In the genomic region with DNA sequence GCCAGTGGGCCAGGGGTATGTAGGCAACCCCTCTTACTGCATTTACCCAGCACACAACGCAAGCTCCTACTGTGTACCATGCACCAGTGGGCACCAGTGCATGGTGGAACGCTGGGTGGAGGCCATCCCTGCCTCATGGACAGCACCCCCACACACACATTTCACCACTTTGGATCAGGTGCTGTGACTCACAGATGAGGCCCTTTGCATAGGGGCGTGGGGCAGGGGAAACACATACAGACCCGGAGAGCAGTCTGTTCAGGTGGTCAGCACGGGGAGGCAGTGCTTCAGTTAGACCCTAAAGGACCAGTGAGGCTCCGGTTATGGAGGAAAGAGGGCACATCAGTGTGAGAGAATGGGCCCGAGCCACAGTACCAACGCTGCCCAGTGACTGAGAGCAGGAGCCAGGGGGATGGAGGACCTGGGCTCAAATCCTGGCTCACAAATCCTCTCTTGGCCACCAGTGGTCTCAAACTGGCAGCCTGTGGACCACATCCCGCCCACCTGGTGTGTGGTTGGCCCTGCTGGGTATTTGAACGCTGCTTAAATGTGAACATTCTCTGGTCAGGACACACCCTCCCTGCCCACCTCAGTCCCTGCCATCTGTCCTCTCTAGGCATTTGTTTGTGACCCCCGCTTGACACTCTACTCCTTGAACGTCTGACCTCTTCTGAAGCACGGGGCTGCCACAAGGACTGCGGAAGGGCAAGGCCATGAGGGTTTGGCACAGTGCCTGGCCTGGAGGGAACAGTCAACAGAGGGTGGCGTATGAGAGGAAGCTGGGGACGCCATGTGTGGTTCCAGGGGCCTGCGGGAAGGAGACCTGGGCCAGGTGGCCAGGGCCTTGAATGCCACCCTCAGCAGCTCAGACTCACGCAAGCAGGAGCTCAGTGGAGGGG, we compare ENCODE assay signal across 1 cellular context.
TF ChIP-seq lines count a peak whose summit lies in the region.

No MANE protein-coding gene starts in this region.

TF ChIP-seq in HepG2, 621 proteins besides CTCF, POLR2A, EP300 and RAD21 (continued from another document):
- no peak for TF ChIP-seq RERE (CRISPR knock-in tag; IDR thresholded peaks at IDR 0.05; ENCODE audit: low read depth)
- TF ChIP-seq ZNF530 (CRISPR knock-in tag; IDR thresholded peaks at IDR 0.05; ENCODE audit: low read depth): no peak
- TF ChIP-seq SNAPC4 (CRISPR knock-in tag; IDR thresholded peaks at IDR 0.05): no peak
- no peak for TF ChIP-seq NRL (CRISPR knock-in tag; IDR thresholded peaks at IDR 0.05; ENCODE audit: borderline replicate concordance)
- TF ChIP-seq SMAD3 (CRISPR knock-in tag; IDR thresholded peaks at IDR 0.05): no peak
- no peak for TF ChIP-seq ZNF775 (CRISPR knock-in tag; IDR thresholded peaks at IDR 0.05; ENCODE audit: borderline replicate concordance)
- TF ChIP-seq ZFP37 (CRISPR knock-in tag; IDR thresholded peaks at IDR 0.05; ENCODE audit: borderline replicate concordance): no peak
- TF ChIP-seq PHF8 (CRISPR knock-in tag; IDR thresholded peaks at IDR 0.05): no peak
- TF ChIP-seq, protein P1, sequence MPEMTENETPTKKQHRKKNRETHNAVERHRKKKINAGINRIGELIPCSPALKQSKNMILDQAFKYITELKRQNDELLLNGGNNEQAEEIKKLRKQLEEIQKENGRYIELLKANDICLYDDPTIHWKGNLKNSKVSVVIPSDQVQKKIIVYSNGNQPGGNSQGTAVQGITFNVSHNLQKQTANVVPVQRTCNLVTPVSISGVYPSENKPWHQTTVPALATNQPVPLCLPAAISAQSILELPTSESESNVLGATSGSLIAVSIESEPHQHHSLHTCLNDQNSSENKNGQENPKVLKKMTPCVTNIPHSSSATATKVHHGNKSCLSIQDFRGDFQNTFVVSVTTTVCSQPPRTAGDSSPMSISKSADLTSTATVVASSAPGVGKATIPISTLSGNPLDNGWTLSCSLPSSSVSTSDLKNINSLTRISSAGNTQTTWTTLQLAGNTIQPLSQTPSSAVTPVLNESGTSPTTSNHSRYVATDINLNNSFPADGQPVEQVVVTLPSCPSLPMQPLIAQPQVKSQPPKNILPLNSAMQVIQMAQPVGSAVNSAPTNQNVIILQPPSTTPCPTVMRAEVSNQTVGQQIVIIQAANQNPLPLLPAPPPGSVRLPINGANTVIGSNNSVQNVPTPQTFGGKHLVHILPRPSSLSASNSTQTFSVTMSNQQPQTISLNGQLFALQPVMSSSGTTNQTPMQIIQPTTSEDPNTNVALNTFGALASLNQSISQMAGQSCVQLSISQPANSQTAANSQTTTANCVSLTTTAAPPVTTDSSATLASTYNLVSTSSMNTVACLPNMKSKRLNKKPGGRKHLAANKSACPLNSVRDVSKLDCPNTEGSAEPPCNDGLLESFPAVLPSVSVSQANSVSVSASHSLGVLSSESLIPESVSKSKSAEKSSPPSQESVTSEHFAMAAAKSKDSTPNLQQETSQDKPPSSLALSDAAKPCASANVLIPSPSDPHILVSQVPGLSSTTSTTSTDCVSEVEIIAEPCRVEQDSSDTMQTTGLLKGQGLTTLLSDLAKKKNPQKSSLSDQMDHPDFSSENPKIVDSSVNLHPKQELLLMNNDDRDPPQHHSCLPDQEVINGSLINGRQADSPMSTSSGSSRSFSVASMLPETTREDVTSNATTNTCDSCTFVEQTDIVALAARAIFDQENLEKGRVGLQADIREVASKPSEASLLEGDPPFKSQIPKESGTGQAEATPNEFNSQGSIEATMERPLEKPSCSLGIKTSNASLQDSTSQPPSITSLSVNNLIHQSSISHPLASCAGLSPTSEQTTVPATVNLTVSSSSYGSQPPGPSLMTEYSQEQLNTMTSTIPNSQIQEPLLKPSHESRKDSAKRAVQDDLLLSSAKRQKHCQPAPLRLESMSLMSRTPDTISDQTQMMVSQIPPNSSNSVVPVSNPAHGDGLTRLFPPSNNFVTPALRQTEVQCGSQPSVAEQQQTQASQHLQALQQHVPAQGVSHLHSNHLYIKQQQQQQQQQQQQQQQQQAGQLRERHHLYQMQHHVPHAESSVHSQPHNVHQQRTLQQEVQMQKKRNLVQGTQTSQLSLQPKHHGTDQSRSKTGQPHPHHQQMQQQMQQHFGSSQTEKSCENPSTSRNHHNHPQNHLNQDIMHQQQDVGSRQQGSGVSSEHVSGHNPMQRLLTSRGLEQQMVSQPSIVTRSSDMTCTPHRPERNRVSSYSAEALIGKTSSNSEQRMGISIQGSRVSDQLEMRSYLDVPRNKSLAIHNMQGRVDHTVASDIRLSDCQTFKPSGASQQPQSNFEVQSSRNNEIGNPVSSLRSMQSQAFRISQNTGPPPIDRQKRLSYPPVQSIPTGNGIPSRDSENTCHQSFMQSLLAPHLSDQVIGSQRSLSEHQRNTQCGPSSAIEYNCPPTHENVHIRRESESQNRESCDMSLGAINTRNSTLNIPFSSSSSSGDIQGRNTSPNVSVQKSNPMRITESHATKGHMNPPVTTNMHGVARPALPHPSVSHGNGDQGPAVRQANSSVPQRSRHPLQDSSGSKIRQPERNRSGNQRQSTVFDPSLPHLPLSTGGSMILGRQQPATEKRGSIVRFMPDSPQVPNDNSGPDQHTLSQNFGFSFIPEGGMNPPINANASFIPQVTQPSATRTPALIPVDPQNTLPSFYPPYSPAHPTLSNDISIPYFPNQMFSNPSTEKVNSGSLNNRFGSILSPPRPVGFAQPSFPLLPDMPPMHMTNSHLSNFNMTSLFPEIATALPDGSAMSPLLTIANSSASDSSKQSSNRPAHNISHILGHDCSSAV (CRISPR knock-in tag; IDR thresholded peaks at IDR 0.05; ENCODE audit: borderline replicate concordance): no peak
- TF ChIP-seq, protein P2, sequence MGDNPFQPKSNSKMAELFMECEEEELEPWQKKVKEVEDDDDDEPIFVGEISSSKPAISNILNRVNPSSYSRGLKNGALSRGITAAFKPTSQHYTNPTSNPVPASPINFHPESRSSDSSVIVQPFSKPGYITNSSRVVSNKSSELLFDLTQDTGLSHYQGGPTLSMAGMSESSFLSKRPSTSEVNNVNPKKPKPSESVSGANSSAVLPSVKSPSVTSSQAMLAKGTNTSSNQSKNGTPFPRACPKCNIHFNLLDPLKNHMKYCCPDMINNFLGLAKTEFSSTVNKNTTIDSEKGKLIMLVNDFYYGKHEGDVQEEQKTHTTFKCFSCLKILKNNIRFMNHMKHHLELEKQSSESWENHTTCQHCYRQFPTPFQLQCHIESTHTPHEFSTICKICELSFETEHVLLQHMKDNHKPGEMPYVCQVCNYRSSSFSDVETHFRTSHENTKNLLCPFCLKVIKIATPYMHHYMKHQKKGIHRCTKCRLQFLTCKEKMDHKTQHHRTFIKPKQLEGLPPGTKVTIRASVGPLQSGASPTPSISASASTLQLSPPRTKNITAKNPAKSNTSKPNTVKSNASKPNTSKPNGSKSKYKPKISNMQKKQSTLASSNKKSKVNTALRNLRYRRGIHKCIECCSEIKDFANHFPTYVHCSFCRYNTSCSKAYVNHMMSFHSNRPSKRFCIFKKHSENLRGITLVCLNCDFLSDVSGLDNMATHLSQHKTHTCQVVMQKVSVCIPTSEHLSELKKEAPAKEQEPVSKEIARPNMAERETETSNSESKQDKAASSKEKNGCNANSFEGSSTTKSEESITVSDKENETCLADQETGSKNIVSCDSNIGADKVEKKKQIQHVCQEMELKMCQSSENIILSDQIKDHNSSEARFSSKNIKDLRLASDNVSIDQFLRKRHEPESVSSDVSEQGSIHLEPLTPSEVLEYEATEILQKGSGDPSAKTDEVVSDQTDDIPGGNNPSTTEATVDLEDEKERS (CRISPR knock-in tag; IDR thresholded peaks at IDR 0.05): no peak
- TF ChIP-seq ZBTB21 (CRISPR knock-in tag; IDR thresholded peaks at IDR 0.05): no peak
- TF ChIP-seq, protein P3, sequence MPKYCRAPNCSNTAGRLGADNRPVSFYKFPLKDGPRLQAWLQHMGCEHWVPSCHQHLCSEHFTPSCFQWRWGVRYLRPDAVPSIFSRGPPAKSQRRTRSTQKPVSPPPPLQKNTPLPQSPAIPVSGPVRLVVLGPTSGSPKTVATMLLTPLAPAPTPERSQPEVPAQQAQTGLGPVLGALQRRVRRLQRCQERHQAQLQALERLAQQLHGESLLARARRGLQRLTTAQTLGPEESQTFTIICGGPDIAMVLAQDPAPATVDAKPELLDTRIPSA (CRISPR knock-in tag; IDR thresholded peaks at IDR 0.05; ENCODE audit: borderline replicate concordance): no peak
- TF ChIP-seq BRCA1 (CRISPR knock-in tag; IDR thresholded peaks at IDR 0.05): no peak
- no peak for TF ChIP-seq SSRP1 (CRISPR knock-in tag; IDR thresholded peaks at IDR 0.05)
- TF ChIP-seq ZNF780A (CRISPR knock-in tag; IDR thresholded peaks at IDR 0.05): no peak
